25 cellular contexts compared by ENCODE assay signal in genomic region chr17:69540356-69540755, GRCh38.
DNase-seq lines count a peak whose midpoint lies in the region; ATAC-seq and TF ChIP-seq lines count a peak whose summit lies in the region.
"Had no signal": no experiment of that assay in that cellular context is flagged by ENCODE, and none has a peak within 500 bp of the region (broad histone marks: within the 10 kb centered on the region; RNA-seq: fewer than 3 reads in every experiment).

No MANE protein-coding gene starts in this region.

- H2AFZ ChIP-seq in hepatocyte, result peak overlapping the region; percentile 41

- no peak overlapping the region for H3K4me3 ChIP-seq in hepatocyte
- H3K4me3 ChIP-seq in skeletal muscle satellite cell (ENCODE audit: low read length), result no peak overlapping the region
- H3K4me3 ChIP-seq: esophagus muscularis mucosa, pancreas, right lobe of liver, vagina had no signal

- peak overlapping the region; percentile 93 for H3K27ac Mint-ChIP-seq in HFFc6
- peak overlapping the region; percentile 33 for H3K27ac Mint-ChIP-seq in activated T-helper 17 cell treated with anti-CD3 and anti-CD28 coated beads, Interleukin-2, amount 50 U/mL, for 72 hours
- no peak overlapping the region for H3K27ac Mint-ChIP-seq in activated naive CD8-positive, alpha-beta T cell treated with anti-CD3 and anti-CD28 coated beads, Interleukin-2, amount 50 U/mL, for 24 hours
- H3K27ac Mint-ChIP-seq: naive thymus-derived CD8-positive, alpha-beta T cell had no signal

- ATAC-seq in activated T-helper 17 cell treated with anti-CD3 and anti-CD28 coated beads, Interleukin-2, amount 50 U/mL, for 72 hours (replicated peaks), result no peak
- ATAC-seq in activated naive CD8-positive, alpha-beta T cell treated with anti-CD3 and anti-CD28 coated beads, Interleukin-2, amount 50 U/mL, for 24 hours, result no peak
- ATAC-seq: naive thymus-derived CD8-positive, alpha-beta T cell; pancreas; right lobe of liver had no signal

- H3K36me3 Mint-ChIP-seq in HFFc6 (ENCODE audit: low read depth), result no peaks in the 10 kb centered on the region
- H3K36me3 Mint-ChIP-seq in activated T-helper 17 cell treated with anti-CD3 and anti-CD28 coated beads, Interleukin-2, amount 50 U/mL, for 72 hours (ENCODE audit: low read depth), result peaks cover 45% of the 10 kb centered on the region
- H3K36me3 Mint-ChIP-seq in activated naive CD8-positive, alpha-beta T cell treated with anti-CD3 and anti-CD28 coated beads, Interleukin-2, amount 50 U/mL, for 24 hours (ENCODE audit: low read depth), result peaks cover 32% of the 10 kb centered on the region

- no peaks in the 10 kb centered on the region for H3K79me2 ChIP-seq in hepatocyte

- H3K9me3 ChIP-seq in hepatocyte (ENCODE audit: low read depth) (no peaks in the 10 kb centered on the region), skeletal muscle satellite cell (replicated peaks; ENCODE audit: low read length) (no peaks in the 10 kb centered on the region)
- H3K9me3 ChIP-seq: esophagus muscularis mucosa, pancreas, right lobe of liver, vagina had no signal

- 83% methylated on average over 2 of the region's 2 CpGs for WGBS in hepatocyte (ENCODE audit: low lambda C conversion rate, missing lambda C conversion rate)

- H4K20me1 ChIP-seq in hepatocyte (ENCODE audit: insufficient read depth, poor library complexity, severe bottlenecking), result no peaks in the 10 kb centered on the region

- H3K27me3 Mint-ChIP-seq in HFFc6 (ENCODE audit: insufficient read depth), result no peaks in the 10 kb centered on the region
- no peaks in the 10 kb centered on the region for H3K27me3 Mint-ChIP-seq in activated T-helper 17 cell treated with anti-CD3 and anti-CD28 coated beads, Interleukin-2, amount 50 U/mL, for 72 hours
- H3K27me3 Mint-ChIP-seq in activated naive CD8-positive, alpha-beta T cell treated with anti-CD3 and anti-CD28 coated beads, Interleukin-2, amount 50 U/mL, for 24 hours, result no peaks in the 10 kb centered on the region
- H3K27me3 Mint-ChIP-seq: activated T-cell treated with anti-CD3 and anti-CD28 coated beads, Interleukin-2, amount 50 U/mL, for 24 hours; CD8-positive, alpha-beta memory T cell; central memory CD8-positive, alpha-beta T cell; naive thymus-derived CD8-positive, alpha-beta T cell had no signal

- H3K27me3 ChIP-seq in hepatocyte (no peaks in the 10 kb centered on the region), skeletal muscle satellite cell (ENCODE audit: control insufficient read depth, insufficient read depth, low read length) (no peaks in the 10 kb centered on the region)
- H3K27me3 ChIP-seq: esophagus muscularis mucosa, pancreas, right lobe of liver, vagina had no signal

- no peak overlapping the region for H3K9ac ChIP-seq in skeletal muscle satellite cell (ENCODE audit: low read depth, low read length)

- no peaks in the 10 kb centered on the region for H3K9me3 Mint-ChIP-seq in HFFc6
- H3K9me3 Mint-ChIP-seq in activated T-helper 17 cell treated with anti-CD3 and anti-CD28 coated beads, Interleukin-2, amount 50 U/mL, for 72 hours, result no peaks in the 10 kb centered on the region
- no peaks in the 10 kb centered on the region for H3K9me3 Mint-ChIP-seq in activated naive CD8-positive, alpha-beta T cell treated with anti-CD3 and anti-CD28 coated beads, Interleukin-2, amount 50 U/mL, for 24 hours
- H3K9me3 Mint-ChIP-seq: activated T-cell treated with anti-CD3 and anti-CD28 coated beads, Interleukin-2, amount 50 U/mL, for 24 hours; CD8-positive, alpha-beta memory T cell; central memory CD8-positive, alpha-beta T cell; H9; naive thymus-derived CD8-positive, alpha-beta T cell had no signal

- H3K27ac ChIP-seq in hepatocyte, result peak overlapping the region; percentile 88
- H3K27ac ChIP-seq: esophagus muscularis mucosa, pancreas, right lobe of liver, vagina had no signal

- H3K9me2 ChIP-seq in hepatocyte (replicated peaks; ENCODE audit: insufficient read depth), result no peaks in the 10 kb centered on the region

- peaks cover 12% of the 10 kb centered on the region for H3K4me1 ChIP-seq in hepatocyte (ENCODE audit: insufficient read depth)
- peaks cover 17% of the 10 kb centered on the region for H3K4me1 ChIP-seq in skeletal muscle satellite cell (ENCODE audit: control insufficient read depth, insufficient read depth, low read length)
- H3K4me1 ChIP-seq: esophagus muscularis mucosa, pancreas, right lobe of liver, vagina had no signal

- H3K36me3 ChIP-seq in hepatocyte (replicated peaks; ENCODE audit: insufficient read depth, low read depth) (no peaks in the 10 kb centered on the region), skeletal muscle satellite cell (ENCODE audit: insufficient read depth, low read length) (no peaks in the 10 kb centered on the region)
- H3K36me3 ChIP-seq: pancreas had no signal

- TF ChIP-seq CTCF in HFFc6 (IDR thresholded peaks at IDR 0.05), result no peak
- no peak for TF ChIP-seq CTCF in hepatocyte (IDR thresholded peaks at IDR 0.05; ENCODE audit: poor library complexity)

- DNase-seq in HFFc6 (peak; percentile 10), hepatocyte (ENCODE audit: low spot score) (no peak), ureter (ENCODE audit: low spot score) (no peak), NCI-H1930 (lab: John Stamatoyannopoulos, UW) (no peak)
- no peak for DNase-seq in activated naive CD8-positive, alpha-beta T cell treated with anti-CD3 and anti-CD28 coated beads, Interleukin-2, amount 50 U/mL, for 24 hours
- DNase-seq: activated CD8-positive, alpha-beta memory T cell treated with anti-CD3 and anti-CD28 coated beads for 24 hours; activated naive CD4-positive, alpha-beta T cell; activated T-cell treated with anti-CD3 and anti-CD28 coated beads, Interleukin-2, amount 50 U/mL, for 24 hours; anterior cingulate cortex; CD8-positive, alpha-beta memory T cell; effector CD4-positive, alpha-beta T cell; GDM1; H9; mesendoderm; MM.1S; naive thymus-derived CD8-positive, alpha-beta T cell; NCI-H1436 treated with DMSO at 0.1 percent for 48 hours; NCI-H2171; pancreas; right lobe of liver had no signal

- H3K4me1 Mint-ChIP-seq in HFFc6 (ENCODE audit: low read depth), result peaks cover 21% of the 10 kb centered on the region
- H3K4me1 Mint-ChIP-seq in activated T-helper 17 cell treated with anti-CD3 and anti-CD28 coated beads, Interleukin-2, amount 50 U/mL, for 72 hours, result no peaks in the 10 kb centered on the region
- peaks cover 18% of the 10 kb centered on the region for H3K4me1 Mint-ChIP-seq in activated naive CD8-positive, alpha-beta T cell treated with anti-CD3 and anti-CD28 coated beads, Interleukin-2, amount 50 U/mL, for 24 hours
- H3K4me1 Mint-ChIP-seq: CD8-positive, alpha-beta memory T cell; central memory CD8-positive, alpha-beta T cell; naive thymus-derived CD8-positive, alpha-beta T cell had no signal

- peak overlapping the region; percentile 70 for H3K4me3 Mint-ChIP-seq in HFFc6
- no peak overlapping the region for H3K4me3 Mint-ChIP-seq in activated T-helper 17 cell treated with anti-CD3 and anti-CD28 coated beads, Interleukin-2, amount 50 U/mL, for 72 hours
- H3K4me3 Mint-ChIP-seq in activated naive CD8-positive, alpha-beta T cell treated with anti-CD3 and anti-CD28 coated beads, Interleukin-2, amount 50 U/mL, for 24 hours, result no peak overlapping the region
- H3K4me3 Mint-ChIP-seq: activated T-cell treated with anti-CD3 and anti-CD28 coated beads, Interleukin-2, amount 50 U/mL, for 24 hours; CD8-positive, alpha-beta memory T cell; central memory CD8-positive, alpha-beta T cell; H9; naive thymus-derived CD8-positive, alpha-beta T cell had no signal

- H3K4me2 ChIP-seq in hepatocyte, result peak overlapping the region; percentile 16
- peak overlapping the region; percentile 60 for H3K4me2 ChIP-seq in skeletal muscle satellite cell (ENCODE audit: low read length)
